In the genomic region with DNA sequence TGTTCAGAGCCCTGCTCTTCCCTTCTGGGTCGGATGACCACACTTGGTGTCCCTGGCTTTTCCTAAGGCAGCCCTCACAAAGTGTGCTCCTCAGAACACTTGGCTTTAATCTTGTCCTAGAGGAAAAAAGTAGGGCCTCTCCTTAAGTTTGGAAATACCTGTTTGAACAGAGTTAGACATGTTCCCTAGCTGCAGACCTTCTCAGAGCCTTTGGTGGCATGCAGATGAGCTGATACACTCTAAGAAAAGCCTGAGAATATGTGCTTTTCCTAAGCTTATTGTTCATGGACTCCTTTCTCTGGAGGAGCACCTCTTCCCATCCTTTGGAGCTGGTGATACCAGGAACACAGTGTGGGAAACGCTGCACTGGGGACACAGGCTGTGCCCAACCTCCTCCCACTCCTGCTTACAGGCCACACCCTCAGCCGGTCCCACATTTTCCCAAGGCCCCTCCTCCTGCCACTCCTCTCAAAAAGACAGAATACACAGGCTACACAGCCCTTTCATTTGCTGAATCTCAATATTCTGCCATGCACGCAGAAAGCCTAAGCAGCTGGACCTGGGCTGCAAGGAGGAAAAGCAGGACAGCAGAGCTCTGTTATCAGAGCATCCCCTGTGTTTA, we compare ENCODE assay signal across 23 cellular contexts.
"Had no signal": no experiment of that assay in that cellular context is flagged by ENCODE, and none has a peak within 500 bp of the region (broad histone marks: within the 10 kb centered on the region; RNA-seq: fewer than 3 reads in every experiment).

No MANE protein-coding gene starts in this region.

- H3K36me3 ChIP-seq: breast epithelium had no signal

- H3K4me3 ChIP-seq: breast epithelium, SK-N-MC had no signal

- H3K9me3 ChIP-seq: breast epithelium had no signal

- ATAC-seq: activated CD8-positive, alpha-beta memory T cell treated with anti-CD3 and anti-CD28 coated beads, Interleukin-2, amount 10 ng/mL, durations not matched to agents 7 days and 5 days; Panc1; Right ventricle myocardium inferior had no signal

- H3K27ac ChIP-seq: breast epithelium, SK-N-MC had no signal

- DNase-seq: activated B cell treated with CpG ODN at 0.5 μM for 24 hours; activated CD4-positive, alpha-beta T cell treated with anti-CD3 and anti-CD28 coated beads for 1 hour; activated CD4-positive, alpha-beta T cell treated with anti-CD3 and anti-CD28 coated beads, Interleukin-2, amount 10 ng/mL, durations not matched to agents 24 days and 14 days; activated CD4-positive, alpha-beta T cell treated with anti-CD3 and anti-CD28 coated beads, Interleukin-2, amount 50 U/mL, for 48 hours; activated CD8-positive, alpha-beta memory T cell treated with anti-CD3 and anti-CD28 coated beads, Interleukin-2, amount 10 ng/mL, durations not matched to agents 7 days and 5 days; activated effector memory CD4-positive, alpha-beta T cell treated with Interleukin-2 at 50 U/mL for 16 hours; activated naive CD4-positive, alpha-beta T cell; activated T-cell treated with anti-CD3 and anti-CD28 coated beads, Interleukin-2, amount 50 U/mL, for 24 hours; aorta; central memory CD4-positive, alpha-beta T cell; NCI-H1105 treated with DMSO at 0.1 percent for 48 hours; NCI-H1436 treated with DMSO at 0.1 percent for 48 hours; NCI-H187; NCI-H2081; NCI-H2171; NCI-H2227 treated with DMSO at 0.1 percent for 48 hours; NCI-H82; RPMI8226; SW 1271 had no signal

- H3K27me3 ChIP-seq: breast epithelium had no signal

- H3K4me1 ChIP-seq: breast epithelium had no signal
